ENCODE assay signal across 18 cellular contexts in genomic region chrX:145003443-145003842, GRCh38.
"Had no signal": no experiment of that assay in that cellular context is flagged by ENCODE, and none has a peak within 500 bp of the region (broad histone marks: within the 10 kb centered on the region; RNA-seq: fewer than 3 reads in every experiment).

No MANE protein-coding gene starts in this region.

- H3K4me2 ChIP-seq: KMS-11 had no signal

- H3K9ac ChIP-seq: KMS-11 had no signal

- DNase-seq: activated CD4-positive, alpha-beta T cell treated with anti-CD3 and anti-CD28 coated beads for 48 hours; activated CD4-positive, alpha-beta T cell treated with anti-CD3 and anti-CD28 coated beads, Interleukin-2, amount 50 U/mL, for 4 hours; activated CD4-positive, CD25-positive, alpha-beta regulatory T cell treated with anti-CD3 and anti-CD28 coated beads, Interleukin-2, amount 50 U/mL, for 72 hours; activated CD8-positive, alpha-beta T cell treated with anti-CD3 and anti-CD28 coated beads, Interleukin-2, amount 10 ng/mL, durations not matched to agents 7 days and 5 days; activated effector memory CD4-positive, alpha-beta T cell treated with Interleukin-2 at 50 U/mL for 16 hours; activated naive CD4-positive, alpha-beta T cell; activated T-cell treated with anti-CD3 and anti-CD28 coated beads, Interleukin-2, amount 50 U/mL, for 24 hours; aorta; caudate nucleus; MM.1S; NCI-H1105; NCI-H1436; NCI-H1694 treated with DMSO at 0.1 percent for 48 hours; NCI-H2029 treated with DMSO at 0.1 percent for 48 hours; NCI-H524; SHP77 treated with DMSO at 0.1 percent for 48 hours had no signal

- H3K27ac ChIP-seq: KMS-11 had no signal

- ATAC-seq: activated CD8-positive, alpha-beta T cell treated with anti-CD3 and anti-CD28 coated beads, Interleukin-2, amount 10 ng/mL, durations not matched to agents 7 days and 5 days; WTC11 had no signal
